Comparison of ENCODE assay signal across 22 cellular contexts in the genomic region with DNA sequence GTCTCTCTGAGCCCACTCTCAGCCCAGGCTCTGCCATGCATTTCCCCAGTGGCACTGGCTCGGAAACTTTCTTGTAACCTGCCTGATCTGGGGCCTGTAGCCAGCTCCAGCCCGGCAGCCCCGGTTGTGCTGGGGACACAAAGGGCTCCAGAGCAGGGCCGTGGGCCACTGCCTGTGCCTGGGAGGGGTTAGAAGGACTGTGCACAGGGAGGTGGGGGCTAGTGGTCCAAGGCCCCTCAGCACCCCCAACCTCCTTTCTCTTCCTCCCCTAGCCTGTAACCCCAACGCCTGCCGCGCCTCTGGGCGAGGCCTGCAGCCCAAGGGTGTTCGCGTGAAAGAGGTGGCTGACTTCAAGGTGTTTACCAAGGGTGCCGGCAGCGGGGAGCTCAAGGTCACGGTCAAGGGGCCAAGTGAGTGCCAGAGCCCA. TPM values are rescaled to one million over a fixed set of nuclear protein-coding genes. Genes with fewer than 3 reads are reported as not detected.
A peak's percentile ranks its signal among the peaks of the same experiment; 100 is the strongest.
DNase-seq lines count a peak whose midpoint lies in the region; ATAC-seq, FAIRE-seq and TF ChIP-seq lines count a peak whose summit lies in the region.
"Had no signal": no experiment of that assay in that cellular context is flagged by ENCODE, and none has a peak within 500 bp of the region (broad histone marks: within the 10 kb centered on the region; RNA-seq: fewer than 3 reads in every experiment).

No MANE protein-coding gene starts in this region.

- no peak for FAIRE-seq in kidney (lab: Jason Lieb, UNC)
- FAIRE-seq: GM12878, GM18507 had no signal

- ATAC-seq in foreskin keratinocyte = no peak
- ATAC-seq: CD8-positive, alpha-beta T cell; GM12878; GM23338; HCT116 had no signal

- H3K4me3 ChIP-seq in H7 (ENCODE audit: insufficient read depth, low read depth, low read length) = no peak overlapping the region
- no peak overlapping the region for H3K4me3 ChIP-seq in kidney (ENCODE audit: low read length in 2 of 2)
- H3K4me3 ChIP-seq in skeletal muscle tissue (ENCODE audit: low read length in 3 of 3) = no peak overlapping the region
- H3K4me3 ChIP-seq: BLaER1 treated with 17β-estradiol and CSF1 and Interleukin-3, amounts not matched to agents 10 nM and 100 nM; GM12878; GM23338; Peyer's patch had no signal

- no peak for TF ChIP-seq CTCF in kidney (IDR thresholded peaks at IDR 0.05; ENCODE audit: borderline replicate concordance, extremely low read depth, insufficient read depth)
- no peak for TF ChIP-seq CTCF in foreskin keratinocyte (conservative IDR thresholded peaks at IDR 0.05)

- no peak overlapping the region for H3K9ac ChIP-seq in kidney (ENCODE audit: low read length in 2 of 2)
- peak overlapping the region in 2 of 3 donors; percentile 5 to 66 for H3K9ac ChIP-seq in skeletal muscle tissue (ENCODE audit: low read depth in 1 of 3, low read length in 3 of 3)
- H3K9ac ChIP-seq: BLaER1 treated with 17β-estradiol and CSF1 and Interleukin-3, amounts not matched to agents 10 nM and 100 nM had no signal

- DNase-seq in H7 = peak; percentile 51
- peak; percentile 51 for DNase-seq in kidney
- DNase-seq in activated naive CD4-positive, alpha-beta T cell treated with Interleukin-2 at 50 U/mL for 16 hours = no peak
- no peak for DNase-seq in foreskin keratinocyte
- DNase-seq in NCI-H69 (lab: John Stamatoyannopoulos, UW) = no peak
- DNase-seq: Calu3; CD8-positive, alpha-beta T cell; Kasumi-1; MM.1S; NCI-H1105; NCI-H2081; NCI-H446 treated with DMSO at 0.1 percent for 48 hours; Peyer's patch; SHP77 had no signal

- no peaks in the 10 kb centered on the region for H3K27me3 ChIP-seq in H7 (ENCODE audit: control insufficient read depth, insufficient read depth, low read length)
- no peaks in the 10 kb centered on the region for H3K27me3 ChIP-seq in skeletal muscle tissue (ENCODE audit: control insufficient read depth in 3 of 3, insufficient read depth in 3 of 3, low read length in 3 of 3)
- H3K27me3 ChIP-seq in foreskin keratinocyte = peaks cover 2% of the 10 kb centered on the region
- H3K27me3 ChIP-seq: BLaER1 treated with 17β-estradiol and CSF1 and Interleukin-3, amounts not matched to agents 10 nM and 100 nM; Peyer's patch had no signal

- no peaks in the 10 kb centered on the region; the same call in 1 of the 2 replicates for H3K36me3 ChIP-seq in H7 (replicated peaks; ENCODE audit: control insufficient read depth, insufficient read depth, low read length)
- no peaks in the 10 kb centered on the region for H3K36me3 ChIP-seq in kidney (ENCODE audit: control insufficient read depth in 1 of 2, insufficient read depth in 2 of 2, low read length in 2 of 2)
- peaks cover 95 to 98% (median 96%) of the 10 kb centered on the region in 3 donors for H3K36me3 ChIP-seq in skeletal muscle tissue (ENCODE audit: control insufficient read depth in 3 of 3, insufficient read depth in 3 of 3, low read length in 3 of 3)
- H3K36me3 ChIP-seq: BLaER1 treated with 17β-estradiol and CSF1 and Interleukin-3, amounts not matched to agents 10 nM and 100 nM had no signal

- intact Hi-C loops in kidney (cut with DNase I) = no loop called here

- H3K27ac ChIP-seq in cingulate gyrus (ENCODE audit: low read depth, low read length) (peak overlapping the region; percentile 54), kidney (ENCODE audit: low read depth in 2 of 2, low read length in 2 of 2) (no peak overlapping the region), skeletal muscle tissue (ENCODE audit: low read depth, low read length) (peak overlapping the region; percentile 76), foreskin keratinocyte (no peak overlapping the region)
- H3K27ac ChIP-seq: BLaER1 treated with 17β-estradiol and CSF1 and Interleukin-3, amounts not matched to agents 10 nM and 100 nM; Peyer's patch had no signal

- H3K9me3 ChIP-seq in kidney (ENCODE audit: control insufficient read depth in 1 of 2, low read length in 2 of 2) (no peaks in the 10 kb centered on the region), skeletal muscle tissue (ENCODE audit: control insufficient read depth in 3 of 3, low read length in 3 of 3) (no peaks in the 10 kb centered on the region)
- H3K9me3 ChIP-seq: BLaER1 treated with 17β-estradiol and CSF1 and Interleukin-3, amounts not matched to agents 10 nM and 100 nM; Peyer's patch had no signal

- H3K4me1 ChIP-seq in kidney (ENCODE audit: control insufficient read depth in 1 of 2, insufficient read depth in 1 of 2, low read depth in 1 of 2, low read length in 2 of 2) = no peaks in the 10 kb centered on the region
- peaks cover 30 to 98% (median 92%) of the 10 kb centered on the region in 3 donors for H3K4me1 ChIP-seq in skeletal muscle tissue (ENCODE audit: control insufficient read depth in 3 of 3, insufficient read depth in 3 of 3, low read length in 3 of 3)
- no peaks in the 10 kb centered on the region for H3K4me1 ChIP-seq in foreskin keratinocyte
- H3K4me1 ChIP-seq: Peyer's patch had no signal

RNA-seq across cellular contexts. Expression of a gene that starts 9.6 kb away (rescaled TPM):
- total RNA-seq in H7 (2014; rRNA removed; shearing (Covaris generic)) = 26.9 and 32.3 TPM in 2 replicates
- total RNA-seq in kidney (12.2 TPM), skeletal muscle tissue (611 TPM), foreskin keratinocyte (0.61 and 1.2 TPM in 2 replicates)
- polyA plus RNA-seq in kidney (ENCODE audit: insufficient read depth, low read depth, low replicate concordance) (2.8 TPM), foreskin keratinocyte (0.20 and 0.38 TPM in 2 replicates)
- polyA plus RNA-seq: IgD-negative memory B cell had no signal

RNA-seq across cellular contexts. Expression of a gene that starts 22.9 kb away (rescaled TPM):
- 93.5 and 120 TPM in 2 replicates for total RNA-seq in H7 (2014; rRNA removed; shearing (Covaris generic))
- 161 TPM for total RNA-seq in kidney
- polyA plus RNA-seq in kidney (ENCODE audit: insufficient read depth, low read depth, low replicate concordance) = 684 TPM
- 66.3 TPM for total RNA-seq in skeletal muscle tissue
- 126 and 133 TPM in 2 replicates for total RNA-seq in foreskin keratinocyte
- polyA plus RNA-seq in foreskin keratinocyte = 266 and 275 TPM in 2 replicates

RNA-seq across cellular contexts. Expression of a gene that starts 48.0 kb away (rescaled TPM):
- 9.7 and 14.7 TPM in 2 replicates for total RNA-seq in H7 (2014; rRNA removed; shearing (Covaris generic))
- total RNA-seq in kidney (4.2 TPM), skeletal muscle tissue (4.7 TPM), foreskin keratinocyte (2.3 and 2.4 TPM in 2 replicates)
- polyA plus RNA-seq in kidney (ENCODE audit: insufficient read depth, low read depth, low replicate concordance) (1.4 TPM), foreskin keratinocyte (1.6 and 1.9 TPM in 2 replicates)

Comparison
In these comparisons a context has a peak if more than half of its experiments do, and no peak if none do; other contexts are left out.
1. DNase-seq: peak in H7 (single experiment) and kidney (single experiment); none in activated naive CD4-positive, alpha-beta T cell treated with Interleukin-2 at 50 U/mL for 16 hours (single experiment), foreskin keratinocyte (0 of 2) and NCI-H69 (single experiment).
2. H3K27ac ChIP-seq: peak in cingulate gyrus (single experiment) and skeletal muscle tissue (single experiment); none in kidney (0 of 2) and foreskin keratinocyte (single experiment).
3. H3K9ac ChIP-seq: peak in skeletal muscle tissue (2 of 3); none in kidney (0 of 2).
4. RNA of a gene that starts 9.6 kb away (total RNA-seq): 611 TPM in skeletal muscle tissue (single experiment); 26.9 to 32.3 TPM in H7, 12.2 TPM in kidney (single experiment) and 0.61 to 1.2 TPM in foreskin keratinocyte; every median in the first group is over 10 times any median in the second.